ENCODE assay signal across 24 cellular contexts in genomic region chr9:133515615-133516255, GRCh38. TPM values are rescaled to one million over a fixed set of nuclear protein-coding genes. Genes with fewer than 3 reads are reported as not detected.
DNase-seq lines count a peak whose midpoint lies in the region; ATAC-seq and TF ChIP-seq lines count a peak whose summit lies in the region.
"Had no signal": no experiment of that assay in that cellular context is flagged by ENCODE, and none has a peak within 500 bp of the region (broad histone marks: within the 10 kb centered on the region; RNA-seq: fewer than 3 reads in every experiment).

No MANE protein-coding gene starts in this region.

- no peaks in the 10 kb centered on the region for H3K9me2 ChIP-seq in Loucy (replicated peaks; ENCODE audit: low read depth, low read length)

- TF ChIP-seq CTCF in Loucy (conservative IDR thresholded peaks at IDR 0.05; ENCODE audit: low read length) (no peak), osteoblast (IDR thresholded peaks at IDR 0.05; ENCODE audit: extremely low read depth, low read depth, low read length) (no peak)

- H3F3A ChIP-seq in Loucy (ENCODE audit: low read depth) = no peaks in the 10 kb centered on the region

- H3K9me3 ChIP-seq in Loucy (ENCODE audit: insufficient read depth, low read depth, low read length) = no peaks in the 10 kb centered on the region
- H3K9me3 ChIP-seq in osteoblast (ENCODE audit: low read depth, low read length) = no peaks in the 10 kb centered on the region
- H3K9me3 ChIP-seq: BLaER1, MG63, SJCRH30 had no signal

- DNase-seq in DMS79 (lab: John Stamatoyannopoulos, UW) = peak; percentile 37
- peak; percentile 35 for DNase-seq in osteoblast (ENCODE audit: insufficient read length, low spot score, missing footprints)
- DNase-seq in DMS 273 (lab: John Stamatoyannopoulos, UW; ENCODE audit: unreplicated experiment) = no peak
- DNase-seq: CD4-positive, alpha-beta memory T cell; HFFc6; IMR-90; Karpas-422; MG63; NCI-H1048; NCI-H1436 treated with DMSO at 0.1 percent for 48 hours; NCI-H524; NCI-H82; PC-3; RPMI8226; SJCRH30 had no signal

- ATAC-seq in HG02759 (IDR thresholded peaks at IDR 0.05; ENCODE audit: unreplicated experiment) (no peak), GM21447 (IDR thresholded peaks at IDR 0.05; ENCODE audit: unreplicated experiment) (no peak)
- ATAC-seq: PC-3 had no signal

- H2AFZ ChIP-seq in Loucy (ENCODE audit: low read length) = no peak overlapping the region
- no peak overlapping the region for H2AFZ ChIP-seq in osteoblast (ENCODE audit: low read length)

- H3K9ac ChIP-seq in Loucy (ENCODE audit: low read depth, low read length, poor library complexity, severe bottlenecking) = peak overlapping the region; percentile 27
- H3K9ac ChIP-seq: BLaER1 had no signal

- no peaks in the 10 kb centered on the region for H3K36me3 ChIP-seq in Loucy (ENCODE audit: insufficient read depth, low read length)
- no peaks in the 10 kb centered on the region for H3K36me3 ChIP-seq in osteoblast (ENCODE audit: insufficient read depth, low read length)
- H3K36me3 ChIP-seq: BLaER1, MG63, SJCRH30 had no signal

- H3K4me1 ChIP-seq in Loucy (ENCODE audit: insufficient read depth, low read length, poor library complexity, severe bottlenecking) = peaks cover 11% of the 10 kb centered on the region
- H3K4me1 ChIP-seq in osteoblast (ENCODE audit: insufficient read depth, low read length) = no peaks in the 10 kb centered on the region

- H4K20me1 ChIP-seq in Loucy (ENCODE audit: insufficient read depth, low read length, poor library complexity, severe bottlenecking) (no peaks in the 10 kb centered on the region), osteoblast (ENCODE audit: insufficient read depth, low read length) (no peaks in the 10 kb centered on the region)
- H4K20me1 ChIP-seq: BLaER1 had no signal

- H3K4me2 ChIP-seq in Loucy (ENCODE audit: low read depth, low read length, poor library complexity, severe bottlenecking) (no peak overlapping the region), osteoblast (ENCODE audit: insufficient read depth, low read length) (no peak overlapping the region)
- H3K4me2 ChIP-seq: BLaER1 had no signal

- H3K79me2 ChIP-seq in Loucy (ENCODE audit: insufficient read depth, low read length) = no peaks in the 10 kb centered on the region
- H3K79me2 ChIP-seq in osteoblast (ENCODE audit: insufficient read depth, low read length) = no peaks in the 10 kb centered on the region

- H3K27ac ChIP-seq in layer of hippocampus (ENCODE audit: low read depth, low read length) = peak overlapping the region; percentile 38
- H3K27ac ChIP-seq in osteoblast (ENCODE audit: low read depth, low read length) = no peak overlapping the region
- H3K27ac ChIP-seq: BLaER1, HL-60, SJCRH30 had no signal

- H3K4me3 ChIP-seq in Loucy (ENCODE audit: low read length, poor library complexity, severe bottlenecking) (no peak overlapping the region), osteoblast (ENCODE audit: insufficient read depth, low read length) (no peak overlapping the region)
- H3K4me3 ChIP-seq: BLaER1, MG63, SJCRH30 had no signal

- no peaks in the 10 kb centered on the region for H3K27me3 ChIP-seq in Loucy (ENCODE audit: insufficient read depth, low read length, poor library complexity, severe bottlenecking)
- H3K27me3 ChIP-seq in layer of hippocampus (ENCODE audit: control insufficient read depth, insufficient read depth, low read length) = no peaks in the 10 kb centered on the region
- H3K27me3 ChIP-seq in osteoblast (ENCODE audit: insufficient read depth, low read length) = peaks cover 15% of the 10 kb centered on the region
- H3K27me3 ChIP-seq: BLaER1, MG63 had no signal

RNA-seq across cellular contexts. Expression of gene MYMK, which starts 9.0 kb away (rescaled TPM):
- not detected in 2 replicates for total RNA-seq in osteoblast
- total RNA-seq: A673; CD4-positive, alpha-beta memory T cell; H4; HFFc6; HT1080; IMR-90; PC-3 had no signal

RNA-seq across cellular contexts. Expression of gene ADAMTSL2, which starts 18.8 kb away (rescaled TPM):
- total RNA-seq in osteoblast = under 0.01 and 0.29 TPM in 2 replicates
- total RNA-seq: H4, HT1080, IMR-90, PC-3 had no signal

RNA-seq across cellular contexts. Expression of gene SLC2A6, which starts 36.8 kb away (rescaled TPM):
- 25.3 TPM in 2 replicates for total RNA-seq in osteoblast

RNA-seq across cellular contexts. Expression of gene CACFD1, which starts 56.0 kb away (rescaled TPM):
- 8.0 and 9.0 TPM in 2 replicates for total RNA-seq in osteoblast
